In the genomic region with DNA sequence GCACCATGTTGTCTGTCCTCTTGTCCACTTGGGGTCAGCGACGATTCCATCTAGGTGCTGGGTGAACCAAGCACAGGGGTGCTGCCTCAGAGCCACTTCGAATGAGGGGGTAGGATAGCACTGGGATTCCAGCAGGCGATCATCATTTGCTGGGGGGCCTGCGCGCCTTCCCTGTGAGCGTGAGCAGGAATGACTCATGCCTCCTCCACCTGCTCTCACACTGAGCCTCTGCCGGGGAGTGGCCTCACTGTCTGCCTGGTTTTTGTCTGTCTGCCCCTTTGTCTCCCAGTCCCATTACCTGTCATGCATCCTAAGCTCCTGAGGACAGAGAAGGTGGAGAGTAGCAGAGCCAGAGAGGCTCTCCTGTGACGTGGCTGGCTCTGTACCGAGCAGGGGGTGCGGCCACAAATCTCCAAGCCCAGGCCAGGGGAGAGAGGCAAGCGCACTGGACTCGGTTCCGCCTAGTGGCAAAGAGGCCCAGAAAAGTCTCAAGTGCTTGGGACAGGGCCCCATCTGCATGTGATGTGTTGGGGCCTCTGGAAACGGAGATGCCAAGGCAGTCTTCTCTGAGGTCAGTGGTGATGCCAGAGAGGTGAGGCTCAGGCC, we compare ENCODE assay signal across 2 cellular contexts.
TF ChIP-seq lines count a peak whose summit lies in the region.

No MANE protein-coding gene starts in this region.

TF ChIP-seq in HepG2, 621 proteins besides CTCF, POLR2A, EP300 and RAD21:
- TF ChIP-seq, protein P1, sequence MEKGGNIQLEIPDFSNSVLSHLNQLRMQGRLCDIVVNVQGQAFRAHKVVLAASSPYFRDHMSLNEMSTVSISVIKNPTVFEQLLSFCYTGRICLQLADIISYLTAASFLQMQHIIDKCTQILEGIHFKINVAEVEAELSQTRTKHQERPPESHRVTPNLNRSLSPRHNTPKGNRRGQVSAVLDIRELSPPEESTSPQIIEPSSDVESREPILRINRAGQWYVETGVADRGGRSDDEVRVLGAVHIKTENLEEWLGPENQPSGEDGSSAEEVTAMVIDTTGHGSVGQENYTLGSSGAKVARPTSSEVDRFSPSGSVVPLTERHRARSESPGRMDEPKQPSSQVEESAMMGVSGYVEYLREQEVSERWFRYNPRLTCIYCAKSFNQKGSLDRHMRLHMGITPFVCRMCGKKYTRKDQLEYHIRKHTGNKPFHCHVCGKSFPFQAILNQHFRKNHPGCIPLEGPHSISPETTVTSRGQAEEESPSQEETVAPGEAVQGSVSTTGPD (CRISPR knock-in tag; IDR thresholded peaks at IDR 0.05) = no peak
- TF ChIP-seq RFX3 (CRISPR knock-in tag; IDR thresholded peaks at IDR 0.05) = no peak
- TF ChIP-seq ZNF530 (CRISPR knock-in tag; IDR thresholded peaks at IDR 0.05; ENCODE audit: low read depth) = no peak
- TF ChIP-seq SCMH1 (CRISPR knock-in tag; IDR thresholded peaks at IDR 0.05; ENCODE audit: borderline replicate concordance) = no peak
- TF ChIP-seq CCDC6 (CRISPR knock-in tag; IDR thresholded peaks at IDR 0.05) = no peak
- TF ChIP-seq, protein P2, sequence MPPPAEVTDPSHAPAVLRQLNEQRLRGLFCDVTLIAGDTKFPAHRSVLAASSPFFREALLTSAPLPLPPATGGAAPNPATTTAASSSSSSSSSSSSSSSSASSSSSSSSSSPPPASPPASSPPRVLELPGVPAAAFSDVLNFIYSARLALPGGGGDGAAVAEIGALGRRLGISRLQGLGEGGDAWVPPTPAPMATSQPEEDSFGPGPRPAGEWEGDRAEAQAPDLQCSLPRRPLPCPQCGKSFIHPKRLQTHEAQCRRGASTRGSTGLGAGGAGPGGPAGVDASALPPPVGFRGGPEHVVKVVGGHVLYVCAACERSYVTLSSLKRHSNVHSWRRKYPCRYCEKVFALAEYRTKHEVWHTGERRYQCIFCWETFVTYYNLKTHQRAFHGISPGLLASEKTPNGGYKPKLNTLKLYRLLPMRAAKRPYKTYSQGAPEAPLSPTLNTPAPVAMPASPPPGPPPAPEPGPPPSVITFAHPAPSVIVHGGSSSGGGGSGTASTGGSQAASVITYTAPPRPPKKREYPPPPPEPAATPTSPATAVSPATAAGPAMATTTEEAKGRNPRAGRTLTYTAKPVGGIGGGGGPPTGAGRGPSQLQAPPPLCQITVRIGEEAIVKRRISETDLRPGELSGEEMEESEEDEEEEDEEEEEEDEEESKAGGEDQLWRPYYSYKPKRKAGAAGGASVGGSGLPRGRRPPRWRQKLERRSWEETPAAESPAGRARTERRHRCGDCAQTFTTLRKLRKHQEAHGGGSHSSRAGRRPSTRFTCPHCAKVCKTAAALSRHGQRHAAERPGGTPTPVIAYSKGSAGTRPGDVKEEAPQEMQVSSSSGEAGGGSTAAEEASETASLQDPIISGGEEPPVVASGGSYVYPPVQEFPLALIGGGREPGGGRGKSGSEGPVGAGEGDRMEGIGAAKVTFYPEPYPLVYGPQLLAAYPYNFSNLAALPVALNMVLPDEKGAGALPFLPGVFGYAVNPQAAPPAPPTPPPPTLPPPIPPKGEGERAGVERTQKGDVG (CRISPR knock-in tag; IDR thresholded peaks at IDR 0.05; ENCODE audit: borderline replicate concordance) = no peak
- no peak for TF ChIP-seq ATF7 (IDR thresholded peaks at IDR 0.05)
- TF ChIP-seq ATF7 (CRISPR knock-in tag; IDR thresholded peaks at IDR 0.05) = no peak
- TF ChIP-seq, protein P3, sequence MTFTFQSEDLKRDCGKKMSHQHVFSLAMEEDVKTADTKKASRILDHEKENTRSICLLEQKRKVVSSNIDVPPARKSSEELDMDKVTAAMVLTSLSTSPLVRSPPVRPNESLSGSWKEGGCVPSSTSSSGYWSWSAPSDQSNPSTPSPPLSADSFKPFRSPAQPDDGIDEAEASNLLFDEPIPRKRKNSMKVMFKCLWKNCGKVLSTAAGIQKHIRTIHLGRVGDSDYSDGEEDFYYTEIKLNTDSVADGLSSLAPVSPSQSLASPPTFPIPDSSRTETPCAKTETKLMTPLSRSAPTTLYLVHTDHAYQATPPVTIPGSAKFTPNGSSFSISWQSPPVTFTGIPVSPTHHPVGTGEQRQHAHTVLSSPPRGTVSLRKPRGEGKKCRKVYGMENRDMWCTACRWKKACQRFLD (CRISPR knock-in tag; IDR thresholded peaks at IDR 0.05; ENCODE audit: borderline replicate concordance) = no peak
- TF ChIP-seq KDM5A (IDR thresholded peaks at IDR 0.05; ENCODE audit: borderline replicate concordance, low read length) = no peak
- TF ChIP-seq, protein P4, sequence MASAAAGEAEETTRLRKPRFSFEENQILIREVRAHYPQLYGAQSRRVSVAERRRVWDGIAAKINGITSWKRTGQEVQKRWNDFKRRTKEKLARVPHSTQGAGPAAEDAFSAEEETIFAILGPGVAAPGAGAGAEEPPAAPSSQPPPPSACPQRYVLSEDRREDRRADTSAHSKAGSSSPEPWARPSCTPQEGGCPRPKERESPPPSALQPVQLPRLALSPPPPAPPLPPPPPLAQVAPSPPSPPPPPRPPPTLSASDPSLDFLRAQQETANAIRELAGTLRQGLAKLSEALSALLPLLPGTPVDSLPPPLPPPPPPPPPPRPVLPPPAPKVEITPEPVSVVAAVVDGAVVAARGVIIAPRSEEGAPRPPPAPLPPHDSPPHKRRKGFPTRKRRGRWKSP (CRISPR knock-in tag; IDR thresholded peaks at IDR 0.05) = no peak
- no peak for TF ChIP-seq BORCS8-MEF2B (CRISPR knock-in tag; IDR thresholded peaks at IDR 0.05)
TF ChIP-seq in HepG2: peak in this region for 0.

TF ChIP-seq in H1, 55 proteins besides CTCF, POLR2A, EP300 and RAD21:
- 0 out of 4 replicates have a peak, but pooled peaks of 1 of the 2 experiments have one; percentile 12 for TF ChIP-seq SIN3A (conservative IDR thresholded peaks at IDR 0.05 in 1 of 2, IDR thresholded peaks at IDR 0.05 in 1 of 2; ENCODE audit: low read depth in 1 of 2, low read length in 2 of 2)
- TF ChIP-seq FOSL1 (IDR thresholded peaks at IDR 0.05; ENCODE audit: insufficient read depth, low read depth, low read length) = no peak
- no peak for TF ChIP-seq HDAC6 (IDR thresholded peaks at IDR 0.05; ENCODE audit: low read depth, low read length)
- TF ChIP-seq RBBP5 (IDR thresholded peaks at IDR 0.05; ENCODE audit: borderline replicate concordance, low read depth, low read length) = no peak
- TF ChIP-seq, protein P5, sequence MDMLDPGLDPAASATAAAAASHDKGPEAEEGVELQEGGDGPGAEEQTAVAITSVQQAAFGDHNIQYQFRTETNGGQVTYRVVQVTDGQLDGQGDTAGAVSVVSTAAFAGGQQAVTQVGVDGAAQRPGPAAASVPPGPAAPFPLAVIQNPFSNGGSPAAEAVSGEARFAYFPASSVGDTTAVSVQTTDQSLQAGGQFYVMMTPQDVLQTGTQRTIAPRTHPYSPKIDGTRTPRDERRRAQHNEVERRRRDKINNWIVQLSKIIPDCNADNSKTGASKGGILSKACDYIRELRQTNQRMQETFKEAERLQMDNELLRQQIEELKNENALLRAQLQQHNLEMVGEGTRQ (IDR thresholded peaks at IDR 0.05; ENCODE audit: low read length) = no peak
- TF ChIP-seq KDM5A (IDR thresholded peaks at IDR 0.05; ENCODE audit: low read length) = no peak
- no peak for TF ChIP-seq SRF (IDR thresholded peaks at IDR 0.05; ENCODE audit: low read depth, low read length)
